Comparison of ENCODE assay signal across 1 cellular context in genomic region chr1:980602-981395, GRCh38.
TF ChIP-seq lines count a peak whose summit lies in the region.

No MANE protein-coding gene starts in this region.

TF ChIP-seq in HepG2, 621 proteins besides CTCF, POLR2A, EP300 and RAD21 (continued from another document):
- no peak for TF ChIP-seq ZNF142 (CRISPR knock-in tag; IDR thresholded peaks at IDR 0.05)
- no peak for TF ChIP-seq ZFY (CRISPR knock-in tag; IDR thresholded peaks at IDR 0.05)
- TF ChIP-seq YY1 (IDR thresholded peaks at IDR 0.05; ENCODE audit: insufficient read depth, insufficient replicate concordance, low read depth, low read length), result peak; percentile 45
- TF ChIP-seq RBM22 (optimal IDR thresholded peaks at IDR 0.05; ENCODE audit: low read length), result no peak
- TF ChIP-seq FOXJ3 (CRISPR knock-in tag; IDR thresholded peaks at IDR 0.05; ENCODE audit: borderline replicate concordance), result no peak
- TF ChIP-seq ZNF10 (CRISPR knock-in tag; IDR thresholded peaks at IDR 0.05; ENCODE audit: borderline replicate concordance, low read depth), result no peak
- TF ChIP-seq ZNF207 (IDR thresholded peaks at IDR 0.05; ENCODE audit: borderline replicate concordance), result no peak
- no peak for TF ChIP-seq AKAP8 (CRISPR knock-in tag; IDR thresholded peaks at IDR 0.05)
- TF ChIP-seq, protein P1, sequence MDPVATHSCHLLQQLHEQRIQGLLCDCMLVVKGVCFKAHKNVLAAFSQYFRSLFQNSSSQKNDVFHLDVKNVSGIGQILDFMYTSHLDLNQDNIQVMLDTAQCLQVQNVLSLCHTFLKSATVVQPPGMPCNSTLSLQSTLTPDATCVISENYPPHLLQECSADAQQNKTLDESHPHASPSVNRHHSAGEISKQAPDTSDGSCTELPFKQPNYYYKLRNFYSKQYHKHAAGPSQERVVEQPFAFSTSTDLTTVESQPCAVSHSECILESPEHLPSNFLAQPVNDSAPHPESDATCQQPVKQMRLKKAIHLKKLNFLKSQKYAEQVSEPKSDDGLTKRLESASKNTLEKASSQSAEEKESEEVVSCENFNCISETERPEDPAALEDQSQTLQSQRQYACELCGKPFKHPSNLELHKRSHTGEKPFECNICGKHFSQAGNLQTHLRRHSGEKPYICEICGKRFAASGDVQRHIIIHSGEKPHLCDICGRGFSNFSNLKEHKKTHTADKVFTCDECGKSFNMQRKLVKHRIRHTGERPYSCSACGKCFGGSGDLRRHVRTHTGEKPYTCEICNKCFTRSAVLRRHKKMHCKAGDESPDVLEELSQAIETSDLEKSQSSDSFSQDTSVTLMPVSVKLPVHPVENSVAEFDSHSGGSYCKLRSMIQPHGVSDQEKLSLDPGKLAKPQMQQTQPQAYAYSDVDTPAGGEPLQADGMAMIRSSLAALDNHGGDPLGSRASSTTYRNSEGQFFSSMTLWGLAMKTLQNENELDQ (CRISPR knock-in tag; IDR thresholded peaks at IDR 0.05; ENCODE audit: borderline replicate concordance), result no peak
- no peak for TF ChIP-seq ZNF605 (CRISPR knock-in tag; IDR thresholded peaks at IDR 0.05)
- TF ChIP-seq, protein P2, sequence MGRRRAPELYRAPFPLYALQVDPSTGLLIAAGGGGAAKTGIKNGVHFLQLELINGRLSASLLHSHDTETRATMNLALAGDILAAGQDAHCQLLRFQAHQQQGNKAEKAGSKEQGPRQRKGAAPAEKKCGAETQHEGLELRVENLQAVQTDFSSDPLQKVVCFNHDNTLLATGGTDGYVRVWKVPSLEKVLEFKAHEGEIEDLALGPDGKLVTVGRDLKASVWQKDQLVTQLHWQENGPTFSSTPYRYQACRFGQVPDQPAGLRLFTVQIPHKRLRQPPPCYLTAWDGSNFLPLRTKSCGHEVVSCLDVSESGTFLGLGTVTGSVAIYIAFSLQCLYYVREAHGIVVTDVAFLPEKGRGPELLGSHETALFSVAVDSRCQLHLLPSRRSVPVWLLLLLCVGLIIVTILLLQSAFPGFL (CRISPR knock-in tag; IDR thresholded peaks at IDR 0.05), result no peak
- TF ChIP-seq GATA4 (IDR thresholded peaks at IDR 0.05; ENCODE audit: borderline replicate concordance, low read depth), result no peak
- no peak for TF ChIP-seq HOXA5 (CRISPR knock-in tag; IDR thresholded peaks at IDR 0.05)
- TF ChIP-seq ARNT (IDR thresholded peaks at IDR 0.05), result no peak
- peak; percentile 33; the same call in 1 of the 2 replicates for TF ChIP-seq ZNF788 (CRISPR knock-in tag; IDR thresholded peaks at IDR 0.05; ENCODE audit: borderline replicate concordance)
- TF ChIP-seq ZNF33B (CRISPR knock-in tag; IDR thresholded peaks at IDR 0.05), result no peak
- no peak for TF ChIP-seq ZFP90 (CRISPR knock-in tag; IDR thresholded peaks at IDR 0.05; ENCODE audit: borderline replicate concordance)
- no peak for TF ChIP-seq GTF3A (CRISPR knock-in tag; conservative IDR thresholded peaks at IDR 0.05)
- TF ChIP-seq SP4 (CRISPR knock-in tag; IDR thresholded peaks at IDR 0.05), result peak; percentile 46; the same call in 1 of the 2 replicates
- no peak for TF ChIP-seq ZFP36L1 (CRISPR knock-in tag; IDR thresholded peaks at IDR 0.05)
- TF ChIP-seq RAD51 (IDR thresholded peaks at IDR 0.05; ENCODE audit: borderline replicate concordance), result no peak
- TF ChIP-seq ZBTB7A (CRISPR knock-in tag; IDR thresholded peaks at IDR 0.05), result no peak
- peak; percentile 55; the same call in 1 of the 2 replicates for TF ChIP-seq SALL1 (CRISPR knock-in tag; IDR thresholded peaks at IDR 0.05)
- TF ChIP-seq, protein P3, sequence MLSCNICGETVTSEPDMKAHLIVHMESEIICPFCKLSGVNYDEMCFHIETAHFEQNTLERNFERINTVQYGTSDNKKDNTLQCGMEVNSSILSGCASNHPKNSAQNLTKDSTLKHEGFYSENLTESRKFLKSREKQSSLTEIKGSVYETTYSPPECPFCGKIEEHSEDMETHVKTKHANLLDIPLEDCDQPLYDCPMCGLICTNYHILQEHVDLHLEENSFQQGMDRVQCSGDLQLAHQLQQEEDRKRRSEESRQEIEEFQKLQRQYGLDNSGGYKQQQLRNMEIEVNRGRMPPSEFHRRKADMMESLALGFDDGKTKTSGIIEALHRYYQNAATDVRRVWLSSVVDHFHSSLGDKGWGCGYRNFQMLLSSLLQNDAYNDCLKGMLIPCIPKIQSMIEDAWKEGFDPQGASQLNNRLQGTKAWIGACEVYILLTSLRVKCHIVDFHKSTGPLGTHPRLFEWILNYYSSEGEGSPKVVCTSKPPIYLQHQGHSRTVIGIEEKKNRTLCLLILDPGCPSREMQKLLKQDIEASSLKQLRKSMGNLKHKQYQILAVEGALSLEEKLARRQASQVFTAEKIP (CRISPR knock-in tag; IDR thresholded peaks at IDR 0.05; ENCODE audit: borderline replicate concordance), result no peak
- no peak for TF ChIP-seq SOX13 (IDR thresholded peaks at IDR 0.05)
- 0 out of 4 replicates have a peak, but pooled peaks of 1 of the 2 experiments have one; percentile 3 for TF ChIP-seq SOX13 (CRISPR knock-in tag; conservative IDR thresholded peaks at IDR 0.05 in 1 of 2, IDR thresholded peaks at IDR 0.05 in 1 of 2)
- no peak for TF ChIP-seq BRD4 (CRISPR knock-in tag; IDR thresholded peaks at IDR 0.05)
- no peak for TF ChIP-seq ZNF747 (CRISPR knock-in tag; IDR thresholded peaks at IDR 0.05; ENCODE audit: borderline replicate concordance)
- TF ChIP-seq PTBP1 (IDR thresholded peaks at IDR 0.05; ENCODE audit: low read depth, low read length, poor library complexity, severe bottlenecking), result no peak
- TF ChIP-seq CENPT (CRISPR knock-in tag; IDR thresholded peaks at IDR 0.05; ENCODE audit: low read depth), result no peak
- TF ChIP-seq, protein P4, sequence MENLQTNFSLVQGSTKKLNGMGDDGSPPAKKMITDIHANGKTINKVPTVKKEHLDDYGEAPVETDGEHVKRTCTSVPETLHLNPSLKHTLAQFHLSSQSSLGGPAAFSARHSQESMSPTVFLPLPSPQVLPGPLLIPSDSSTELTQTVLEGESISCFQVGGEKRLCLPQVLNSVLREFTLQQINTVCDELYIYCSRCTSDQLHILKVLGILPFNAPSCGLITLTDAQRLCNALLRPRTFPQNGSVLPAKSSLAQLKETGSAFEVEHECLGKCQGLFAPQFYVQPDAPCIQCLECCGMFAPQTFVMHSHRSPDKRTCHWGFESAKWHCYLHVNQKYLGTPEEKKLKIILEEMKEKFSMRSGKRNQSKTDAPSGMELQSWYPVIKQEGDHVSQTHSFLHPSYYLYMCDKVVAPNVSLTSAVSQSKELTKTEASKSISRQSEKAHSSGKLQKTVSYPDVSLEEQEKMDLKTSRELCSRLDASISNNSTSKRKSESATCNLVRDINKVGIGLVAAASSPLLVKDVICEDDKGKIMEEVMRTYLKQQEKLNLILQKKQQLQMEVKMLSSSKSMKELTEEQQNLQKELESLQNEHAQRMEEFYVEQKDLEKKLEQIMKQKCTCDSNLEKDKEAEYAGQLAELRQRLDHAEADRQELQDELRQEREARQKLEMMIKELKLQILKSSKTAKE (CRISPR knock-in tag; IDR thresholded peaks at IDR 0.05; ENCODE audit: borderline replicate concordance), result peak; percentile 80
- no peak for TF ChIP-seq SMARCE1 (IDR thresholded peaks at IDR 0.05; ENCODE audit: borderline replicate concordance)
- no peak for TF ChIP-seq JARID2 (CRISPR knock-in tag; IDR thresholded peaks at IDR 0.05; ENCODE audit: insufficient replicate concordance)
- TF ChIP-seq ARNTL (CRISPR knock-in tag; IDR thresholded peaks at IDR 0.05), result 0 out of 2 replicates have a peak, but pooled peaks have one; percentile 30
- TF ChIP-seq ATRX (CRISPR knock-in tag; IDR thresholded peaks at IDR 0.05; ENCODE audit: borderline replicate concordance), result no peak
